ENCODE assay signal across 8 cellular contexts in the genomic region with DNA sequence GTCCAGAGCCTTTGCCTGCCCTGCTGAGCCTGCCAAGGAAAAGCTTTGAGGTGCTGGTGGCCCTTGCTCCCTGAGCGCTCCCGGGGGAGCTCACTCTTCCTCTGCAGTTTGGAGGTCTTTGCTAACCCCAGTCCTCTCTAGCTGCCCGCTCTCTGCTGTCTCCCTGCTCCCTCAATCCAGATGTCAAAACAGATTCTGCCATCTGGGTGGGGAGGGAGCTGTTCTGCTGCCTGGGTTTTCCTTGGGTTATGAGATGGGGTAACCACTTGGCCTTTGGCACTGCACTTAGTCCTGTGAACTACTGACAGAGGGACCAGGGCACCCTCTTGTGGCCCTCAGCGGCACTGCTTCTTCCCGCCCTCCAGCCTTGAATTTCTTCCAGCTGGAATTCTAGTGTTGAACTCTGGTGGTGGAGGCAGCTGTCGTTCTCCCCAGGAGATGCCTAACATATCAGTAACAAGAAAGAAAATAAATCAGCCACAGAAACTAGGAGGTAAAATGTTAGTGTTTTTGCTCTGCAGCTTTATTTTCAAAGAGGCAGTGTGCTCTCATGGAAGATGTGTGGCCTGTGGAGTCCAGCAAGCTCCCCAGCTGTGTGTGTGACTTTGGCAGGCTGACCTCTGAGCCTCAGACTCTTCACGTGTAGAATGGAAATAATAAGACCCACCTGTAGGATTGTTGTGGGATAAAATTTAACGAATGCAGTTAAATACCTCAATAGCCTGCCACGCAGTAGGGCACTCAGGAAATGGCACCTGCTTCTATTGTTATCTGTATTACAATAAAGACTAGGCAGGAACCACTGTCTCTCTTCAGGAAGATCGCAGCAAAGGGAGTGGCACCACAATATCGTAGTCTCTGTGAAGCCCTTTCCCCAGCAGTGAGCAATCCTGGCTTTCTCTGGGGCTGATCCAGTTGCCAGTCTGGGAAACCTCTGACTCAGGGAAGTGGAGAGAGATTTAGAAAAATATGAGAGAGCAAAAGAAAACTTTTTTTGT. TPM values are rescaled to one million over a fixed set of nuclear protein-coding genes. Genes with fewer than 3 reads are reported as not detected.
A peak's percentile ranks its signal among the peaks of the same experiment; 100 is the strongest.
DNase-seq lines count a peak whose midpoint lies in the region; ATAC-seq and TF ChIP-seq lines count a peak whose summit lies in the region.

No MANE protein-coding gene starts in this region.

- no peak overlapping the region for H2AK5ac ChIP-seq in trophoblast cell (ENCODE audit: low read length)

- no peak overlapping the region for H2AFZ ChIP-seq in Loucy (ENCODE audit: low read length)
- H2AFZ ChIP-seq in trophoblast cell (ENCODE audit: insufficient read depth, low read length, poor library complexity), result no peak overlapping the region

- no peak overlapping the region for H2BK120ac ChIP-seq in trophoblast cell (ENCODE audit: insufficient read depth, low read length, poor library complexity)

- no peak overlapping the region for H4K8ac ChIP-seq in trophoblast cell (ENCODE audit: low read depth, low read length)

- peak overlapping the region; percentile 2 for H3K4me2 ChIP-seq in Loucy (ENCODE audit: low read depth, low read length, poor library complexity, severe bottlenecking)
- H3K4me2 ChIP-seq in trophoblast cell (ENCODE audit: low read length), result no peak overlapping the region

- H4K91ac ChIP-seq in trophoblast cell (ENCODE audit: low read depth, low read length), result no peak overlapping the region

- H3K9ac ChIP-seq in Loucy (ENCODE audit: low read depth, low read length, poor library complexity, severe bottlenecking) (peak overlapping the region; percentile 37), trophoblast cell (ENCODE audit: low read length) (no peak overlapping the region)

- H3K27ac Mint-ChIP-seq in activated naive CD8-positive, alpha-beta T cell treated with anti-CD3 and anti-CD28 coated beads for 36 hours, result peak overlapping the region; percentile 46

- no CpG with 5 or more reads among the region's 11 CpGs for WGBS in trophoblast cell (ENCODE audit: extremely low coverage, insufficient coverage, insufficient read length)

- no peak for ATAC-seq in GM21381 (IDR thresholded peaks at IDR 0.05; ENCODE audit: unreplicated experiment)

- intact Hi-C loops in head of caudate nucleus (cut with DNase I), result loop anchor here (2.0 kb wide), 1 partner anchor 264 kb away; no protein-coding TSS in a partner anchor

- H3K9me3 Mint-ChIP-seq in activated naive CD8-positive, alpha-beta T cell treated with anti-CD3 and anti-CD28 coated beads for 36 hours, result no peaks in the 10 kb centered on the region

- H3K4me3 ChIP-seq in Loucy (ENCODE audit: low read length, poor library complexity, severe bottlenecking) (no peak overlapping the region), trophoblast cell (ENCODE audit: low read depth, low read length) (no peak overlapping the region)

- no peak overlapping the region for H3K14ac ChIP-seq in trophoblast cell (ENCODE audit: low read length)

- H2BK12ac ChIP-seq in trophoblast cell (ENCODE audit: low read length), result no peak overlapping the region

- no peaks in the 10 kb centered on the region for H3K9me3 ChIP-seq in Loucy (ENCODE audit: insufficient read depth, low read depth, low read length)
- H3K9me3 ChIP-seq in trophoblast cell (ENCODE audit: insufficient read depth, low read depth, low read length), result no peaks in the 10 kb centered on the region

- H3K27ac ChIP-seq in trophoblast cell (ENCODE audit: low read depth, low read length), result no peak overlapping the region

- DNase-seq in NCI-H510A treated with DMSO at 0.1 percent for 48 hours (lab: John Stamatoyannopoulos, UW) (peak; percentile 28), NCI-H510A (lab: John Stamatoyannopoulos, UW) (no peak), SHP77 (lab: John Stamatoyannopoulos, UW) (peak; percentile 73 to 81), head of caudate nucleus (peak; percentile 65 to 96 (median 90)), trophoblast cell (peak; percentile 75 to 88)
- DNase-seq in activated naive CD8-positive, alpha-beta T cell treated with anti-CD3 and anti-CD28 coated beads for 36 hours, result peak; percentile 51

- H4K20me1 ChIP-seq in Loucy (ENCODE audit: insufficient read depth, low read length, poor library complexity, severe bottlenecking), result no peaks in the 10 kb centered on the region

- no peak overlapping the region for H3K4ac ChIP-seq in trophoblast cell (ENCODE audit: low read depth, low read length)

- H3K36me3 ChIP-seq in Loucy (ENCODE audit: insufficient read depth, low read length) (no peaks in the 10 kb centered on the region; the same call in 1 of the 2 replicates), trophoblast cell (ENCODE audit: control insufficient read depth in 1 of 2, insufficient read depth in 2 of 2, low read length in 2 of 2) (peaks cover 0 to 12% of the 10 kb centered on the region in 2 experiments)

- H3K4me3 Mint-ChIP-seq in activated naive CD8-positive, alpha-beta T cell treated with anti-CD3 and anti-CD28 coated beads for 36 hours, result no peak overlapping the region

- peak overlapping the region; percentile 43 for H4K12ac ChIP-seq in trophoblast cell (ENCODE audit: low read depth, low read length)

- no peaks in the 10 kb centered on the region for H3K27me3 Mint-ChIP-seq in activated naive CD8-positive, alpha-beta T cell treated with anti-CD3 and anti-CD28 coated beads for 36 hours

- no peaks in the 10 kb centered on the region for H3F3A ChIP-seq in Loucy (ENCODE audit: low read depth)

- H3K79me1 ChIP-seq in trophoblast cell (ENCODE audit: low read length), result no peaks in the 10 kb centered on the region

- H3K4me1 Mint-ChIP-seq in activated naive CD8-positive, alpha-beta T cell treated with anti-CD3 and anti-CD28 coated beads for 36 hours, result peaks cover 30% of the 10 kb centered on the region

- H3K36me3 Mint-ChIP-seq in activated naive CD8-positive, alpha-beta T cell treated with anti-CD3 and anti-CD28 coated beads for 36 hours, result no peaks in the 10 kb centered on the region

- H3K9me2 ChIP-seq in Loucy (replicated peaks; ENCODE audit: low read depth, low read length), result no peaks in the 10 kb centered on the region

- no peak overlapping the region for H3K23ac ChIP-seq in trophoblast cell (ENCODE audit: low read length)

- no peak overlapping the region for H2BK5ac ChIP-seq in trophoblast cell (ENCODE audit: low read depth, low read length, poor library complexity)

- H3K79me2 ChIP-seq in Loucy (ENCODE audit: insufficient read depth, low read length) (no peaks in the 10 kb centered on the region), trophoblast cell (ENCODE audit: control insufficient read depth, insufficient read depth, low read length, poor library complexity) (no peaks in the 10 kb centered on the region)

- H3K27me3 ChIP-seq in Loucy (ENCODE audit: insufficient read depth, low read length, poor library complexity, severe bottlenecking) (no peaks in the 10 kb centered on the region), trophoblast cell (ENCODE audit: insufficient read depth, low read length) (no peaks in the 10 kb centered on the region)

- peak; percentile 99 for TF ChIP-seq CTCF in Loucy (conservative IDR thresholded peaks at IDR 0.05; ENCODE audit: low read length)

- no peak overlapping the region for H3K18ac ChIP-seq in trophoblast cell (ENCODE audit: low read length)

- peaks cover 38% of the 10 kb centered on the region for H3K4me1 ChIP-seq in Loucy (ENCODE audit: insufficient read depth, low read length, poor library complexity, severe bottlenecking)
- H3K4me1 ChIP-seq in trophoblast cell (ENCODE audit: control insufficient read depth in 1 of 2, insufficient read depth in 2 of 2, low read length in 2 of 2), result peaks cover 5 to 6% of the 10 kb centered on the region in 2 experiments

RNA-seq across cellular contexts. Expression of a gene that starts 23.4 kb away (rescaled TPM):
- 10 to 100 TPM; 87.6 to 92.6 TPM for total RNA-seq in activated naive CD8-positive, alpha-beta T cell treated with anti-CD3 and anti-CD28 coated beads for 36 hours
- 43.4 and 47.3 TPM in 2 replicates for polyA plus RNA-seq in trophoblast cell (2013)

RNA-seq across cellular contexts. Expression of a gene that starts 33.0 kb away (rescaled TPM):
- 1 to 10 TPM; 6.8 to 7.0 TPM for total RNA-seq in activated naive CD8-positive, alpha-beta T cell treated with anti-CD3 and anti-CD28 coated beads for 36 hours
- 22.2 and 23.3 TPM in 2 replicates for polyA plus RNA-seq in trophoblast cell (2013)
